ENCODE assay signal across 9 cellular contexts in genomic region chr1:224499204-224499603, GRCh38.
A peak's percentile ranks its signal among the peaks of the same experiment; 100 is the strongest.
DNase-seq lines count a peak whose midpoint lies in the region; ATAC-seq and TF ChIP-seq lines count a peak whose summit lies in the region.
"Had no signal": no experiment of that assay in that cellular context is flagged by ENCODE, and none has a peak within 500 bp of the region (broad histone marks: within the 10 kb centered on the region; RNA-seq: fewer than 3 reads in every experiment).

No MANE protein-coding gene starts in this region.

- no peaks in the 10 kb centered on the region for H3K9me3 Mint-ChIP-seq in activated CD4-positive, alpha-beta memory T cell treated with anti-CD3 and anti-CD28 coated beads, Interleukin-2, amount 10 ng/mL, durations not matched to agents 7 days and 5 days
- H3K9me3 Mint-ChIP-seq in activated CD4-positive, alpha-beta memory T cell treated with anti-CD3 and anti-CD28 coated beads for 36 hours: peaks cover 7% of the 10 kb centered on the region
- no peaks in the 10 kb centered on the region for H3K9me3 Mint-ChIP-seq in endothelial cell (ENCODE audit: unreplicated experiment)
- peaks cover 5% of the 10 kb centered on the region for H3K9me3 Mint-ChIP-seq in stimulated activated effector memory CD8-positive, alpha-beta T cell treated with anti-CD3 and anti-CD28 coated beads, Interleukin-12 subunit alpha, Interleukin-12 subunit beta, amount 100 ng/mL, for 72 hours

- H3K4me3 Mint-ChIP-seq in activated CD4-positive, alpha-beta memory T cell treated with anti-CD3 and anti-CD28 coated beads, Interleukin-2, amount 10 ng/mL, durations not matched to agents 7 days and 5 days: no peak overlapping the region
- H3K4me3 Mint-ChIP-seq in activated CD4-positive, alpha-beta memory T cell treated with anti-CD3 and anti-CD28 coated beads for 36 hours: no peak overlapping the region
- H3K4me3 Mint-ChIP-seq in endothelial cell (ENCODE audit: unreplicated experiment): peak overlapping the region; percentile 25
- H3K4me3 Mint-ChIP-seq in stimulated activated effector memory CD8-positive, alpha-beta T cell treated with anti-CD3 and anti-CD28 coated beads, Interleukin-12 subunit alpha, Interleukin-12 subunit beta, amount 100 ng/mL, for 72 hours: no peak overlapping the region

- H3K27ac Mint-ChIP-seq in activated CD4-positive, alpha-beta memory T cell treated with anti-CD3 and anti-CD28 coated beads, Interleukin-2, amount 10 ng/mL, durations not matched to agents 7 days and 5 days: peak overlapping the region; percentile 78
- no peak overlapping the region for H3K27ac Mint-ChIP-seq in activated CD4-positive, alpha-beta memory T cell treated with anti-CD3 and anti-CD28 coated beads for 36 hours
- peak overlapping the region; percentile 94 for H3K27ac Mint-ChIP-seq in endothelial cell (ENCODE audit: unreplicated experiment)
- H3K27ac Mint-ChIP-seq in stimulated activated effector memory CD8-positive, alpha-beta T cell treated with anti-CD3 and anti-CD28 coated beads, Interleukin-12 subunit alpha, Interleukin-12 subunit beta, amount 100 ng/mL, for 72 hours: peak overlapping the region; percentile 93

- ATAC-seq in stimulated activated effector memory CD8-positive, alpha-beta T cell treated with anti-CD3 and anti-CD28 coated beads, Interleukin-12 subunit alpha, Interleukin-12 subunit beta, amount 100 ng/mL, for 72 hours: no peak

- H3K27me3 Mint-ChIP-seq in activated CD4-positive, alpha-beta memory T cell treated with anti-CD3 and anti-CD28 coated beads, Interleukin-2, amount 10 ng/mL, durations not matched to agents 7 days and 5 days: no peaks in the 10 kb centered on the region
- H3K27me3 Mint-ChIP-seq in activated CD4-positive, alpha-beta memory T cell treated with anti-CD3 and anti-CD28 coated beads for 36 hours: no peaks in the 10 kb centered on the region
- H3K27me3 Mint-ChIP-seq in endothelial cell (ENCODE audit: unreplicated experiment): peaks cover 13% of the 10 kb centered on the region

- POLR2A ChIA-PET in activated CD4-positive, alpha-beta memory T cell treated with anti-CD3 and anti-CD28 coated beads, Interleukin-2, amount 10 ng/mL, durations not matched to agents 7 days and 5 days (lab: Charles Lee): interaction anchor here (0.8 to 2.7 kb wide), 8 partner anchors 10 to 315 kb away, joined by 3 to 24 read pairs (median 7); partner anchors contain the start of gene CNIH3
- POLR2A ChIA-PET in activated CD4-positive, alpha-beta memory T cell treated with anti-CD3 and anti-CD28 coated beads for 36 hours (lab: Charles Lee): interaction anchor here (1.9 kb wide), 1 partner anchor 124 kb away, joined by 5 read pairs; no protein-coding TSS in a partner anchor

- peaks cover 76% of the 10 kb centered on the region for H3K4me1 Mint-ChIP-seq in activated CD4-positive, alpha-beta memory T cell treated with anti-CD3 and anti-CD28 coated beads, Interleukin-2, amount 10 ng/mL, durations not matched to agents 7 days and 5 days
- peaks cover 44% of the 10 kb centered on the region for H3K4me1 Mint-ChIP-seq in activated CD4-positive, alpha-beta memory T cell treated with anti-CD3 and anti-CD28 coated beads for 36 hours (ENCODE audit: low read depth)
- peaks cover 47% of the 10 kb centered on the region for H3K4me1 Mint-ChIP-seq in endothelial cell (ENCODE audit: unreplicated experiment)
- H3K4me1 Mint-ChIP-seq in stimulated activated effector memory CD8-positive, alpha-beta T cell treated with anti-CD3 and anti-CD28 coated beads, Interleukin-12 subunit alpha, Interleukin-12 subunit beta, amount 100 ng/mL, for 72 hours: peaks cover 64% of the 10 kb centered on the region

- H3K36me3 Mint-ChIP-seq in activated CD4-positive, alpha-beta memory T cell treated with anti-CD3 and anti-CD28 coated beads, Interleukin-2, amount 10 ng/mL, durations not matched to agents 7 days and 5 days (ENCODE audit: low read depth): peaks cover 11% of the 10 kb centered on the region
- peaks cover 2% of the 10 kb centered on the region for H3K36me3 Mint-ChIP-seq in activated CD4-positive, alpha-beta memory T cell treated with anti-CD3 and anti-CD28 coated beads for 36 hours
- peaks cover 11% of the 10 kb centered on the region for H3K36me3 Mint-ChIP-seq in endothelial cell (ENCODE audit: low read depth, unreplicated experiment)
- H3K36me3 Mint-ChIP-seq in stimulated activated effector memory CD8-positive, alpha-beta T cell treated with anti-CD3 and anti-CD28 coated beads, Interleukin-12 subunit alpha, Interleukin-12 subunit beta, amount 100 ng/mL, for 72 hours: no peaks in the 10 kb centered on the region

- intact Hi-C loops in activated CD4-positive, alpha-beta memory T cell treated with anti-CD3 and anti-CD28 coated beads for 36 hours (cut with micrococcal nuclease): loop anchor here (2.0 to 5.0 kb wide), 3 partner anchors 66 to 316 kb away; partner anchors contain the start of gene DEGS1

- no peak for DNase-seq in activated CD4-positive, alpha-beta memory T cell treated with anti-CD3 and anti-CD28 coated beads, Interleukin-2, amount 10 ng/mL, durations not matched to agents 7 days and 5 days
- DNase-seq in activated CD4-positive, alpha-beta memory T cell treated with anti-CD3 and anti-CD28 coated beads for 36 hours: no peak
- DNase-seq in RPMI7951 (ENCODE audit: low read depth): peak; percentile 38
- DNase-seq in endothelial cell (ENCODE audit: low spot score): no peak
- DNase-seq in stimulated activated effector memory CD8-positive, alpha-beta T cell treated with anti-CD3 and anti-CD28 coated beads, Interleukin-12 subunit alpha, Interleukin-12 subunit beta, amount 100 ng/mL, for 72 hours (ENCODE audit: low spot score in 2 of 2): no peak
- DNase-seq in NCI-H1694 (lab: John Stamatoyannopoulos, UW): no peak
- no peak for DNase-seq in GM10266 (ENCODE audit: extremely low spot score)
- DNase-seq in stimulated activated CD4-positive, alpha-beta T cell treated with anti-CD3 and anti-CD28 coated beads, Interleukin-12 subunit alpha, Interleukin-12 subunit beta, amount 100 ng/mL, for 4 hours: no peak
- DNase-seq: NCI-H1092 had no signal

- TF ChIP-seq CTCF in endothelial cell (IDR thresholded peaks at IDR 0.05; ENCODE audit: unreplicated experiment): no peak
- TF ChIP-seq CTCF in GM10266 (IDR thresholded peaks at IDR 0.05; ENCODE audit: control insufficient read depth, insufficient read depth, low read depth, missing control alignments): no peak

- CTCF ChIA-PET in activated CD4-positive, alpha-beta memory T cell treated with anti-CD3 and anti-CD28 coated beads, Interleukin-2, amount 10 ng/mL, durations not matched to agents 7 days and 5 days (lab: Charles Lee): interaction anchor here (1.1 to 3.4 kb wide), 9 partner anchors 9 to 424 kb away, joined by 3 to 37 read pairs (median 5); no protein-coding TSS in a partner anchor
- CTCF ChIA-PET in activated CD4-positive, alpha-beta memory T cell treated with anti-CD3 and anti-CD28 coated beads for 36 hours (lab: Charles Lee): interaction anchor here (0.9 to 3.0 kb wide), 4 partner anchors 14 to 352 kb away, joined by 3 to 30 read pairs (median 4); no protein-coding TSS in a partner anchor
